Comparison of ENCODE assay signal across 20 cellular contexts in genomic region chr5:170028124-170028523, GRCh38. TPM values are rescaled to one million over a fixed set of nuclear protein-coding genes. Genes with fewer than 3 reads are reported as not detected.
"Had no signal": no experiment of that assay in that cellular context is flagged by ENCODE, and none has a peak within 500 bp of the region (broad histone marks: within the 10 kb centered on the region; RNA-seq: fewer than 3 reads in every experiment).

No MANE protein-coding gene starts in this region.

- H3K4me3 ChIP-seq: lower lobe of right lung had no signal

- DNase-seq: activated CD4-positive, alpha-beta T cell treated with anti-CD3 and anti-CD28 coated beads, Interleukin-2, amount 10 ng/mL, durations not matched to agents 7 days and 5 days; activated CD8-positive, alpha-beta memory T cell treated with anti-CD3 and anti-CD28 coated beads, Interleukin-2, amount 50 U/mL, for 48 hours; activated effector memory CD4-positive, alpha-beta T cell treated with anti-CD3 and anti-CD28 coated beads, Interleukin-2, amount 50 U/mL, for 16 hours; activated naive CD4-positive, alpha-beta T cell treated with anti-CD3 and anti-CD28 coated beads, Interleukin-2, amount 50 U/mL, for 16 hours; activated T-cell treated with anti-CD3 and anti-CD28 coated beads, Interleukin-2, amount 50 U/mL, for 48 hours; effector memory CD4-positive, alpha-beta T cell; foreskin melanocyte; hypothalamus; lower lobe of right lung; nucleus accumbens; right cardiac atrium; small intestine; stimulated activated CD4-positive, alpha-beta T cell treated with anti-CD3 and anti-CD28 coated beads, Interleukin-4, amount 100 ng/mL, for 1 hour had no signal

- FAIRE-seq: astrocyte, keratinocyte, small intestine had no signal

- H3K4me1 ChIP-seq: lower lobe of right lung had no signal

- ATAC-seq: activated CD4-positive, CD25-positive, alpha-beta regulatory T cell treated with anti-CD3 and anti-CD28 coated beads, Interleukin-2, amount 50 U/mL, for 24 hours; lower lobe of right lung; natural killer cell treated with Interleukin-12 subunit alpha and Interleukin-12 subunit beta and Interleukin-15 and Interleukin-18, amount 100 ng/mL, for 72 hours; right cardiac atrium; stimulated activated memory B cell treated with anti-CD40 and anti-IgM and Interleukin-4, amounts not matched to agents 10 μg/mL and 1 μg/mL and 100 μg/mL, for 72 hours had no signal

- H3K9me3 ChIP-seq: lower lobe of right lung had no signal

- H3K27ac ChIP-seq: lower lobe of right lung had no signal

RNA-seq across cellular contexts. Expression of gene INSYN2B, which starts 47.8 kb away (rescaled TPM):
- total RNA-seq: activated CD4-positive, alpha-beta T cell treated with anti-CD3 and anti-CD28 coated beads, Interleukin-2, amount 10 ng/mL, durations not matched to agents 7 days and 5 days; lower lobe of right lung; natural killer cell treated with Interleukin-12 subunit alpha and Interleukin-12 subunit beta and Interleukin-15 and Interleukin-18, amount 100 ng/mL, for 72 hours; ureter had no signal
- polyA plus RNA-seq: thymus had no signal
